In the genomic region with DNA sequence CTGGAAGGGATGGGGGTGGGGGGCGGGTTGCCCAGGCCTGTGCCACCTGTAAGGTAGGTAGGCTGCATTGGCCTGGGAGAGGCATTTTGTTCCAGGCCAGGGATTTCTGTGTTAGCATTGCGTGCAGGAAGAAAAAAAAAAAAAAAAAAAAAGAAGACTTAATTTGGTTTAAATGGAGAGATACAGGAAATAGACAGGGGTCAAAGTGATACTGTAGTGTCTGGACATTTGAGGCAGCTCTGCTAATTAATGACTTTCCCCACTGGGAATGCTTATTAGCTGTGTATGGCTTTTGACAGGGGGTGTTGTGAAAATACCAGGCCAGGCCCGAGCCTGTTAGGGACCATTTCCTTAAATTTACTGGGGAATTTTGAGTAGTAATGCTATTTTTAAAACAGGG, we compare ENCODE assay signal across 8 cellular contexts. TPM values are rescaled to one million over a fixed set of nuclear protein-coding genes. Genes with fewer than 3 reads are reported as not detected.
DNase-seq lines count a peak whose midpoint lies in the region; ATAC-seq and TF ChIP-seq lines count a peak whose summit lies in the region.

No MANE protein-coding gene starts in this region.

- CTCF ChIA-PET in GM10248 (lab: Yijun Ruan, JAX), result interaction anchor here (1.1 to 2.1 kb wide), 3 partner anchors 10 to 97 kb away, joined by 3 to 9 read pairs (median 4); a partner anchor contains a TSS

- no peaks in the 10 kb centered on the region for H3K36me3 Mint-ChIP-seq in CD4-positive, CD25-positive, alpha-beta regulatory T cell
- no peaks in the 10 kb centered on the region for H3K36me3 Mint-ChIP-seq in neural crest cell (ENCODE audit: low read depth)

- H3K4me1 ChIP-seq in CD4-positive, CD25-positive, alpha-beta regulatory T cell (ENCODE audit: control insufficient read depth, insufficient read depth, low read length, poor library complexity, severe bottlenecking), result peaks cover 35% of the 10 kb centered on the region
- peaks cover 16 to 30% of the 10 kb centered on the region in 2 donors for H3K4me1 ChIP-seq in duodenal mucosa (ENCODE audit: control insufficient read depth in 1 of 2, insufficient read depth in 2 of 2, low read length in 2 of 2)

- TF ChIP-seq CTCF in neural crest cell (conservative IDR thresholded peaks at IDR 0.05) (no peak), GM10248 (IDR thresholded peaks at IDR 0.05; ENCODE audit: control extremely low read depth, extremely low read depth, low read depth, missing control alignments) (no peak)

- no peaks in the 10 kb centered on the region for H3K9me3 ChIP-seq in CD4-positive, CD25-positive, alpha-beta regulatory T cell (ENCODE audit: control insufficient read depth in 2 of 2, low read length in 2 of 2)
- H3K9me3 ChIP-seq in KOPT-K1 (ENCODE audit: insufficient read depth, low read length, poor library complexity, severe bottlenecking) (no peaks in the 10 kb centered on the region), duodenal mucosa (ENCODE audit: control insufficient read depth in 1 of 2, low read length in 2 of 2) (no peaks in the 10 kb centered on the region)

- H3K27me3 Mint-ChIP-seq in CD4-positive, CD25-positive, alpha-beta regulatory T cell, result peaks cover 19% of the 10 kb centered on the region
- H3K27me3 Mint-ChIP-seq in neural crest cell (ENCODE audit: low read depth), result peaks cover 13% of the 10 kb centered on the region

- no peak for ATAC-seq in CD4-positive, CD25-positive, alpha-beta regulatory T cell (ENCODE audit: low read depth in 2 of 2)
- ATAC-seq in GM18498 (IDR thresholded peaks at IDR 0.05; ENCODE audit: unreplicated experiment), result no peak
- no peak for ATAC-seq in HG02981 (IDR thresholded peaks at IDR 0.05; ENCODE audit: unreplicated experiment)

- H3K27me3 ChIP-seq in CD4-positive, CD25-positive, alpha-beta regulatory T cell (ENCODE audit: control insufficient read depth, insufficient read depth, low read length), result no peaks in the 10 kb centered on the region
- no peaks in the 10 kb centered on the region for H3K27me3 ChIP-seq in duodenal mucosa (ENCODE audit: control insufficient read depth in 1 of 2, insufficient read depth in 2 of 2, low read length in 2 of 2)

- H3K4me3 ChIP-seq in CD4-positive, CD25-positive, alpha-beta regulatory T cell (ENCODE audit: low read depth, low read length), result peak overlapping the region; percentile 75
- H3K4me3 ChIP-seq in duodenal mucosa (ENCODE audit: low read depth in 1 of 2, low read length in 2 of 2), result peak overlapping the region; percentile 69 to 73

- peak overlapping the region; percentile 7 to 65 for H3K9ac ChIP-seq in duodenal mucosa (ENCODE audit: low read depth in 1 of 2, low read length in 2 of 2)

- H3K4me1 Mint-ChIP-seq in CD4-positive, CD25-positive, alpha-beta regulatory T cell, result peaks cover 31 to 61% (median 49%) of the 10 kb centered on the region in 4 donors
- peaks cover 25% of the 10 kb centered on the region for H3K4me1 Mint-ChIP-seq in neural crest cell

- no peaks in the 10 kb centered on the region for H3K36me3 ChIP-seq in CD4-positive, CD25-positive, alpha-beta regulatory T cell (ENCODE audit: control insufficient read depth, insufficient read depth, low read length)
- H3K36me3 ChIP-seq in KOPT-K1 (ENCODE audit: insufficient read depth, low read length), result no peaks in the 10 kb centered on the region
- no peaks in the 10 kb centered on the region for H3K36me3 ChIP-seq in duodenal mucosa (ENCODE audit: control insufficient read depth in 1 of 2, insufficient read depth in 2 of 2, low read length in 2 of 2)

- POLR2A ChIA-PET in GM10248 (lab: Yijun Ruan, JAX), result interaction anchor here (1.2 kb wide), 1 partner anchor 24 kb away, joined by 7 read pairs; a partner anchor contains a TSS

- H3K27ac ChIP-seq in CD4-positive, CD25-positive, alpha-beta regulatory T cell (ENCODE audit: insufficient read depth, low read length, poor library complexity, severe bottlenecking), result no peak overlapping the region
- H3K27ac ChIP-seq in KOPT-K1 (ENCODE audit: low read depth, low read length, poor library complexity, severe bottlenecking) (peak overlapping the region; percentile 74), duodenal mucosa (ENCODE audit: low read depth, low read length) (no peak overlapping the region)

- DNase-seq in CD4-positive, CD25-positive, alpha-beta regulatory T cell, result no peak
- DNase-seq in neural crest cell (ENCODE audit: low read depth, low spot score) (no peak), NCI-H2227 treated with DMSO at 0.1 percent for 48 hours (lab: John Stamatoyannopoulos, UW) (no peak), GM10248 (ENCODE audit: extremely low spot score) (no peak)

- H3K9me3 Mint-ChIP-seq in CD4-positive, CD25-positive, alpha-beta regulatory T cell, result no peaks in the 10 kb centered on the region
- H3K9me3 Mint-ChIP-seq in neural crest cell, result no peaks in the 10 kb centered on the region

- peak overlapping the region; percentile 83 to 98 (median 86) for H3K4me3 Mint-ChIP-seq in CD4-positive, CD25-positive, alpha-beta regulatory T cell
- H3K4me3 Mint-ChIP-seq in neural crest cell, result peak overlapping the region; percentile 89

- H3K27ac Mint-ChIP-seq in CD4-positive, CD25-positive, alpha-beta regulatory T cell, result peak overlapping the region in 2 of 3 donors; percentile 69 to 92
- no peak overlapping the region for H3K27ac Mint-ChIP-seq in neural crest cell (ENCODE audit: unreplicated experiment)

RNA-seq across cellular contexts. Expression of a gene that starts 0.9 kb away (rescaled TPM):
- total RNA-seq in CD4-positive, CD25-positive, alpha-beta regulatory T cell, result 26.1 TPM
- 10 to 100 TPM; 25.1 to 30.6 (median 25.8) TPM for polyA plus RNA-seq in CD4-positive, CD25-positive, alpha-beta regulatory T cell
- 47.5 and 51.8 TPM in 2 replicates for total RNA-seq in neural crest cell

RNA-seq across cellular contexts. Expression of a gene that starts 24.3 kb away (rescaled TPM):
- 15.4 TPM for total RNA-seq in CD4-positive, CD25-positive, alpha-beta regulatory T cell
- polyA plus RNA-seq in CD4-positive, CD25-positive, alpha-beta regulatory T cell, result 10 to 100 TPM; 10.6 to 12.8 (median 11.4) TPM
- total RNA-seq in neural crest cell, result 7.5 and 8.1 TPM in 2 replicates
